In the genomic region with DNA sequence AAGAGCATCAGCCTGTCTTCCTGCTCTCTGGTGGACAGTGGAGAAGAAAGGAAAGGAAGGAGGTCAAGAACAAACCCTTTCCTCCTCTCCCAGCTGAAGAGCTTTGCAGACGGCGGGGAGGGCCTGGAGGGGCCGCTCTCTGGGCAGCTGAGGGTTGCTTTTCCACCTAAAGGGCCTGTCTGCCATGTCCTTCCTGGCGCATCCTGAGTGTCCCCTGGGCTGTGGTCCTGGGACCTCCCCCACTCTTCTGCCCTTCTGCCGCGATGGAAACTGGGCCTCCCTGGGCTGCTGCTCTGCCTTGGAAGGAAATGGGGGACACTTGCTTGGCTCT, we compare ENCODE assay signal across 8 cellular contexts.
DNase-seq lines count a peak whose midpoint lies in the region; ATAC-seq, FAIRE-seq and TF ChIP-seq lines count a peak whose summit lies in the region.

No MANE protein-coding gene starts in this region.

- 0 out of 2 replicates have a peak overlapping the region, but pooled peaks have one; percentile 82 for H2BK20ac ChIP-seq in H1 (ENCODE audit: low read length)

- ATAC-seq in PC-3: no peak
- ATAC-seq in HG02885 (IDR thresholded peaks at IDR 0.05; ENCODE audit: poor library complexity, unreplicated experiment): no peak
- ATAC-seq in HG03095 (IDR thresholded peaks at IDR 0.05; ENCODE audit: unreplicated experiment): no peak
- ATAC-seq in HG02588 (IDR thresholded peaks at IDR 0.05; ENCODE audit: unreplicated experiment): no peak
- ATAC-seq in HG03460 (IDR thresholded peaks at IDR 0.05; ENCODE audit: unreplicated experiment): no peak

- peak overlapping the region; percentile 40; the same call in 1 of the 2 replicates for H3K18ac ChIP-seq in H1 (ENCODE audit: extremely low read depth, low read length)

- H3K79me2 ChIP-seq in PC-3 (ENCODE audit: low read length) (no peaks in the 10 kb centered on the region), H1 (ENCODE audit: control insufficient read depth in 1 of 2, insufficient read depth in 2 of 2, low read length in 2 of 2) (no peaks in the 10 kb centered on the region)

- peaks cover 57% of the 10 kb centered on the region for H3K4me1 ChIP-seq in PC-3 (ENCODE audit: insufficient read depth, low read length)
- H3K4me1 ChIP-seq in H1 (replicated peaks in 1 of 4; ENCODE audit: control insufficient read depth in 3 of 4, insufficient read depth in 4 of 4, low read length in 3 of 4): peaks cover 3 to 28% (median 12%) of the 10 kb centered on the region in 4 experiments
- H3K4me1 ChIP-seq in muscle layer of colon (ENCODE audit: insufficient read depth, low read length): peaks cover 27% of the 10 kb centered on the region
- H3K4me1 ChIP-seq in testis: peaks cover 10% of the 10 kb centered on the region

- no peaks in the 10 kb centered on the region for H4K20me1 ChIP-seq in PC-3 (ENCODE audit: low read length)
- peaks cover 0 to 8% of the 10 kb centered on the region in 2 experiments for H4K20me1 ChIP-seq in H1 (replicated peaks in 1 of 2; ENCODE audit: control insufficient read depth in 1 of 2, insufficient read depth in 2 of 2, low read length in 2 of 2)

- TF ChIP-seq POLR2A in H1 (IDR thresholded peaks at IDR 0.05; ENCODE audit: control extremely low read depth in 1 of 2, low read depth in 2 of 2, low read length in 2 of 2) (no peak), testis (IDR thresholded peaks at IDR 0.05) (no peak)

- no peak overlapping the region for H3K4ac ChIP-seq in H1 (replicated peaks; ENCODE audit: insufficient read length, low read depth, low read length)

- 0 out of 2 replicates have a peak, but pooled peaks cover 2% of the 10 kb centered on the region for H3K79me1 ChIP-seq in H1 (ENCODE audit: low read depth, low read length)

- no peak overlapping the region for H4K8ac ChIP-seq in H1 (ENCODE audit: extremely low read depth, insufficient read depth, low read length)

- no peak overlapping the region for H4K91ac ChIP-seq in H1 (replicated peaks; ENCODE audit: insufficient read length, low read length)

- WGBS in H1 (ENCODE audit: extremely low coverage in 1 of 2, insufficient coverage in 1 of 2, insufficient read length in 1 of 2, insufficient replicate concordance in 2 of 2, low coverage in 1 of 2, low lambda C conversion rate in 2 of 2, missing lambda C conversion rate in 1 of 2), 2 experiments: 36% methylated on average over 6 of the region's 6 CpGs; no CpG with 5 or more reads in 1 of the 2 experiments
- WGBS in testis, 2 donors: 25 to 32% methylated on average over 5 to 6 of the region's 6 CpGs

- DNase-seq in PC-3: no peak
- DNase-seq in H1 (ENCODE audit: low read depth in 1 of 2, low spot score in 2 of 2): no peak
- DNase-seq in testis: no peak

- H2BK120ac ChIP-seq in H1 (replicated peaks; ENCODE audit: low read depth, low read length): no peak overlapping the region

- no peak overlapping the region for H4K5ac ChIP-seq in H1 (ENCODE audit: insufficient read length, low read depth, low read length)

- TF ChIP-seq CTCF in PC-3 (conservative IDR thresholded peaks at IDR 0.05; ENCODE audit: low read depth, low read length) (no peak), H1 (IDR thresholded peaks at IDR 0.05; ENCODE audit: control extremely low read depth in 1 of 3, insufficient read depth in 1 of 3, low read depth in 1 of 3, low read length in 3 of 3) (no peak), testis (IDR thresholded peaks at IDR 0.05) (no peak)

- POLR2A ChIA-PET in PC-3 (lab: Charles Lee; ENCODE audit: unreplicated experiment): no interaction called here
- POLR2A ChIA-PET in H1 (lab: Charles Lee; ENCODE audit: partially characterized antibody): no interaction called here

- CTCF ChIA-PET in PC-3 (lab: Charles Lee): no interaction called here
- CTCF ChIA-PET in H1 (lab: Charles Lee; ENCODE audit: partially characterized antibody): interaction anchor here (1.0 to 1.4 kb wide), 2 partner anchors 9 to 53 kb away, joined by 3 read pairs; no protein-coding TSS in a partner anchor

- H3K4me2 ChIP-seq in PC-3 (ENCODE audit: low read length): peak overlapping the region; percentile 70
- peak overlapping the region; percentile 82 to 83 for H3K4me2 ChIP-seq in H1 (ENCODE audit: insufficient read depth in 1 of 2, low read depth in 2 of 2, low read length in 2 of 2)

- H3K27ac ChIP-seq in PC-3 (ENCODE audit: low read length): peak overlapping the region; percentile 66
- no peak overlapping the region for H3K27ac ChIP-seq in H1 (ENCODE audit: low read depth, low read length)
- peak overlapping the region; percentile 68 for H3K27ac ChIP-seq in muscle layer of colon (ENCODE audit: low read depth, low read length)
- H3K27ac ChIP-seq in testis: peak overlapping the region; percentile 56 to 80

- no peak overlapping the region for H2AK5ac ChIP-seq in H1 (ENCODE audit: low read depth, low read length)

- no peak overlapping the region for H3K23ac ChIP-seq in H1 (ENCODE audit: insufficient read length)

- no peak overlapping the region for H3K56ac ChIP-seq in H1 (replicated peaks; ENCODE audit: insufficient read length, low read depth, low read length)

- no peaks in the 10 kb centered on the region for H3K9me2 ChIP-seq in PC-3 (replicated peaks; ENCODE audit: low read length)

- H3K14ac ChIP-seq in H1 (ENCODE audit: insufficient read length): no peak overlapping the region

- H3K36me3 ChIP-seq in PC-3 (ENCODE audit: low read depth, low read length): no peaks in the 10 kb centered on the region
- no peaks in the 10 kb centered on the region for H3K36me3 ChIP-seq in H1 (ENCODE audit: control insufficient read depth in 2 of 4, insufficient read depth in 4 of 4, low read length in 3 of 4)
- no peaks in the 10 kb centered on the region for H3K36me3 ChIP-seq in muscle layer of colon (ENCODE audit: insufficient read depth, low read length)
- H3K36me3 ChIP-seq in testis (ENCODE audit: low read depth, missing control alignments): no peaks in the 10 kb centered on the region

- TF ChIP-seq RAD21 in H1 (IDR thresholded peaks at IDR 0.05 in 1 of 2, conservative IDR thresholded peaks at IDR 0.05 in 1 of 2; ENCODE audit: low read depth in 2 of 2, low read length in 2 of 2): 0 out of 4 replicates have a peak, but pooled peaks of 1 of the 2 experiments have one; percentile 10

- H2BK5ac ChIP-seq in H1 (ENCODE audit: low read depth, low read length): peak overlapping the region; percentile 68

- H3K9me3 ChIP-seq in PC-3 (ENCODE audit: low read length) (no peaks in the 10 kb centered on the region), H1 (ENCODE audit: insufficient read depth in 2 of 2, low read depth in 1 of 2, low read length in 1 of 2) (no peaks in the 10 kb centered on the region), muscle layer of colon (ENCODE audit: low read length) (no peaks in the 10 kb centered on the region), testis (no peaks in the 10 kb centered on the region)

- H2AFZ ChIP-seq in PC-3 (ENCODE audit: low read length) (peak overlapping the region; percentile 53), H1 (ENCODE audit: low read length) (peak overlapping the region; percentile 31)

- peaks cover 12% of the 10 kb centered on the region for H3K23me2 ChIP-seq in H1 (ENCODE audit: low read depth, low read length)

- intact Hi-C loops in PC-3 (cut with micrococcal nuclease) (loop anchor here (2.0 kb wide), 1 partner anchor 108 kb away; a partner anchor contains a TSS), testis (cut with DNase I; ENCODE audit: low total_unique reads) (no loop called here)

- no peaks in the 10 kb centered on the region for H3F3A ChIP-seq in PC-3 (ENCODE audit: low read length, unreplicated experiment)

- TSS peak; percentile 72 for BruUV-seq in PC-3 (replicated peaks; lab: Mats Ljungman, UMichigan)

- TF ChIP-seq EP300 in H1 (IDR thresholded peaks at IDR 0.05; ENCODE audit: borderline replicate concordance in 1 of 2, low read depth in 2 of 2, low read length in 2 of 2): no peak

- H3K4me3 ChIP-seq in PC-3 (ENCODE audit: low read length) (peak overlapping the region; percentile 50; the same call in 1 of the 2 replicates), H1 (ENCODE audit: extremely low read depth in 1 of 4, insufficient read depth in 2 of 4, low read depth in 3 of 4, low read length in 4 of 4) (peak overlapping the region; percentile 31 to 56 (median 50)), muscle layer of colon (ENCODE audit: low read depth in 1 of 2, low read length in 2 of 2) (peak overlapping the region in 1 of 2 donors; percentile 44), testis (peak overlapping the region in 1 of 2 donors; percentile 9)

- FAIRE-seq in H1 (lab: Jason Lieb, UNC): no peak

- peak overlapping the region; percentile 18; the same call in 1 of the 2 replicates for H2BK15ac ChIP-seq in H1 (ENCODE audit: low read length)

- no peaks in the 10 kb centered on the region for H3K27me3 ChIP-seq in PC-3 (ENCODE audit: low read length)
- H3K27me3 ChIP-seq in H1 (replicated peaks in 1 of 4; ENCODE audit: control insufficient read depth in 3 of 4, extremely low read depth in 1 of 4, insufficient read depth in 3 of 4, low read length in 3 of 4): peaks cover 0 to 10% (median 2%) of the 10 kb centered on the region in 4 experiments; a peak in 3 of 7 replicates
- H3K27me3 ChIP-seq in muscle layer of colon (ENCODE audit: control insufficient read depth in 1 of 2, insufficient read depth in 2 of 2, low read length in 2 of 2): no peaks in the 10 kb centered on the region
- no peaks in the 10 kb centered on the region for H3K27me3 ChIP-seq in testis

- peak overlapping the region; percentile 85; the same call in 1 of the 2 replicates for H2BK12ac ChIP-seq in H1 (ENCODE audit: low read depth, low read length)

- H3K9ac ChIP-seq in PC-3 (ENCODE audit: low read length) (peak overlapping the region; percentile 47), H1 (replicated peaks in 1 of 4; ENCODE audit: extremely low read depth in 1 of 4, low read depth in 3 of 4, low read length in 3 of 4) (no peak overlapping the region; a peak in 1 of 7 replicates), muscle layer of colon (ENCODE audit: low read length) (no peak overlapping the region)

TF ChIP-seq in H1, 55 proteins besides CTCF, POLR2A, EP300 and RAD21:
- TF ChIP-seq SIRT6 (IDR thresholded peaks at IDR 0.05; ENCODE audit: low read length) (no peak), GABPA (IDR thresholded peaks at IDR 0.05; ENCODE audit: borderline replicate concordance, insufficient read depth, low read length) (no peak), KDM1A (IDR thresholded peaks at IDR 0.05; ENCODE audit: borderline replicate concordance, low read length) (no peak), POU5F1 (IDR thresholded peaks at IDR 0.05; ENCODE audit: low read depth, low read length) (no peak), POLR2AphosphoS5 (IDR thresholded peaks at IDR 0.05; ENCODE audit: low read depth, low read length) (no peak), CBX8 (IDR thresholded peaks at IDR 0.05; ENCODE audit: borderline replicate concordance, low read depth, low read length) (no peak), TAF7 (optimal IDR thresholded peaks at IDR 0.05; ENCODE audit: borderline replicate concordance, low read depth, low read length) (no peak)
- TF ChIP-seq, protein P1, sequence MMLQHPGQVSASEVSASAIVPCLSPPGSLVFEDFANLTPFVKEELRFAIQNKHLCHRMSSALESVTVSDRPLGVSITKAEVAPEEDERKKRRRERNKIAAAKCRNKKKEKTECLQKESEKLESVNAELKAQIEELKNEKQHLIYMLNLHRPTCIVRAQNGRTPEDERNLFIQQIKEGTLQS (IDR thresholded peaks at IDR 0.05; ENCODE audit: insufficient read depth, low read depth, low read length): no peak
